8 cellular contexts compared by ENCODE assay signal in genomic region chr12:104456950-104457745, GRCh38. TPM values are rescaled to one million over a fixed set of nuclear protein-coding genes. Genes with fewer than 3 reads are reported as not detected.
A peak's percentile ranks its signal among the peaks of the same experiment; 100 is the strongest.
DNase-seq lines count a peak whose midpoint lies in the region; ATAC-seq and TF ChIP-seq lines count a peak whose summit lies in the region.

No MANE protein-coding gene starts in this region.

- H3K9me3 ChIP-seq in endocrine pancreas (ENCODE audit: control insufficient read depth, low read length) (no peaks in the 10 kb centered on the region), mesenchymal stem cell (ENCODE audit: control insufficient read depth, low read length) (no peaks in the 10 kb centered on the region)

- CTCF ChIA-PET in activated CD4-positive, alpha-beta memory T cell treated with anti-CD3 and anti-CD28 coated beads, Interleukin-2, amount 10 ng/mL, durations not matched to agents 7 days and 5 days (lab: Charles Lee): interaction anchor here (0.6 to 5.0 kb wide), 20 partner anchors 16 to 1155 kb away, joined by 3 to 30 read pairs (median 3); no protein-coding TSS in a partner anchor

- H3K27me3 Mint-ChIP-seq in CD14-positive monocyte (ENCODE audit: low read depth in 3 of 3): peaks cover 0 to 3% (median 2%) of the 10 kb centered on the region in 3 donors
- H3K27me3 Mint-ChIP-seq in activated CD4-positive, alpha-beta memory T cell treated with anti-CD3 and anti-CD28 coated beads, Interleukin-2, amount 10 ng/mL, durations not matched to agents 7 days and 5 days: peaks cover 4% of the 10 kb centered on the region
- no peaks in the 10 kb centered on the region for H3K27me3 Mint-ChIP-seq in stimulated activated memory B cell treated with anti-CD40 and anti-IgM and Interleukin-4, amounts not matched to agents 10 μg/mL and 1 μg/mL and 100 μg/mL, for 72 hours

- peak overlapping the region; percentile 90 to 99 (median 94) for H3K27ac Mint-ChIP-seq in CD14-positive monocyte
- H3K27ac Mint-ChIP-seq in activated CD4-positive, alpha-beta memory T cell treated with anti-CD3 and anti-CD28 coated beads, Interleukin-2, amount 10 ng/mL, durations not matched to agents 7 days and 5 days: peak overlapping the region; percentile 94
- H3K27ac Mint-ChIP-seq in stimulated activated memory B cell treated with anti-CD40 and anti-IgM and Interleukin-4, amounts not matched to agents 10 μg/mL and 1 μg/mL and 100 μg/mL, for 72 hours: peak overlapping the region; percentile 92

- ATAC-seq in GM19043 (IDR thresholded peaks at IDR 0.05; ENCODE audit: low read depth, unreplicated experiment) (peak; percentile 33), HG03280 (IDR thresholded peaks at IDR 0.05; ENCODE audit: unreplicated experiment) (peak; percentile 33)
- peak; percentile 53 for ATAC-seq in stimulated activated memory B cell treated with anti-CD40 and anti-IgM and Interleukin-4, amounts not matched to agents 10 μg/mL and 1 μg/mL and 100 μg/mL, for 72 hours

- no peak overlapping the region for H2BK5ac ChIP-seq in mesenchymal stem cell (ENCODE audit: low read depth, low read length, poor library complexity, severe bottlenecking)

- H3K27me3 ChIP-seq in endocrine pancreas (ENCODE audit: control insufficient read depth, insufficient read depth, low read length) (no peaks in the 10 kb centered on the region), mesenchymal stem cell (ENCODE audit: control insufficient read depth in 1 of 2, insufficient read depth in 1 of 2, low read length in 2 of 2) (peaks cover 0 to 7% of the 10 kb centered on the region in 2 experiments)

- POLR2A ChIA-PET in activated CD4-positive, alpha-beta memory T cell treated with anti-CD3 and anti-CD28 coated beads, Interleukin-2, amount 10 ng/mL, durations not matched to agents 7 days and 5 days (lab: Charles Lee): interaction anchor here (0.7 to 7.3 kb wide), 22 partner anchors 10 to 527 kb away, joined by 3 to 106 read pairs (median 6); partner anchors contain the start of genes HSP90B1 and NFYB

- peak overlapping the region in 1 of 2 experiments; percentile 92 for H3K4ac ChIP-seq in mesenchymal stem cell (ENCODE audit: low read depth in 1 of 2, low read length in 2 of 2)

- H3K4me1 ChIP-seq in endocrine pancreas (ENCODE audit: control insufficient read depth, insufficient read depth, low read length) (no peaks in the 10 kb centered on the region), mesenchymal stem cell (ENCODE audit: control insufficient read depth, insufficient read depth, low read depth, low read length) (peaks cover 17% of the 10 kb centered on the region)

- peak overlapping the region; percentile 54 for H3K9ac ChIP-seq in endocrine pancreas (ENCODE audit: control insufficient read depth, insufficient read depth, low read length)
- H3K9ac ChIP-seq in mesenchymal stem cell (ENCODE audit: low read length): peak overlapping the region; percentile 96

- peak overlapping the region in 1 of 2 experiments; percentile 95 for H3K23ac ChIP-seq in mesenchymal stem cell (ENCODE audit: low read length in 2 of 2)

- peaks cover 0 to 2% (median 0%) of the 10 kb centered on the region in 7 donors for H3K9me3 Mint-ChIP-seq in CD14-positive monocyte
- no peaks in the 10 kb centered on the region for H3K9me3 Mint-ChIP-seq in activated CD4-positive, alpha-beta memory T cell treated with anti-CD3 and anti-CD28 coated beads, Interleukin-2, amount 10 ng/mL, durations not matched to agents 7 days and 5 days
- H3K9me3 Mint-ChIP-seq in stimulated activated memory B cell treated with anti-CD40 and anti-IgM and Interleukin-4, amounts not matched to agents 10 μg/mL and 1 μg/mL and 100 μg/mL, for 72 hours: no peaks in the 10 kb centered on the region

- H4K8ac ChIP-seq in mesenchymal stem cell (ENCODE audit: low read length): peak overlapping the region; percentile 71

- H2BK12ac ChIP-seq in mesenchymal stem cell (ENCODE audit: low read length in 2 of 2): peak overlapping the region in 1 of 2 experiments; percentile 80

- no peak overlapping the region for H3K27ac ChIP-seq in mesenchymal stem cell (ENCODE audit: low read length, poor library complexity, severe bottlenecking)

- peak overlapping the region; percentile 64 for H2BK120ac ChIP-seq in mesenchymal stem cell (ENCODE audit: low read depth, low read length)

- peak overlapping the region; percentile 78 for H4K91ac ChIP-seq in mesenchymal stem cell (ENCODE audit: low read length)

- H3K36me3 ChIP-seq in endocrine pancreas (ENCODE audit: control insufficient read depth, insufficient read depth, low read length): no peaks in the 10 kb centered on the region
- H3K36me3 ChIP-seq in mesenchymal stem cell (ENCODE audit: control insufficient read depth in 1 of 2, insufficient read depth in 2 of 2, low read depth in 1 of 2, low read length in 2 of 2): no peaks in the 10 kb centered on the region

- peak overlapping the region; percentile 95 for H3K4me2 ChIP-seq in mesenchymal stem cell (ENCODE audit: low read length, poor library complexity, severe bottlenecking)

- H3K4me1 Mint-ChIP-seq in CD14-positive monocyte: peaks cover 36% of the 10 kb centered on the region
- H3K4me1 Mint-ChIP-seq in activated CD4-positive, alpha-beta memory T cell treated with anti-CD3 and anti-CD28 coated beads, Interleukin-2, amount 10 ng/mL, durations not matched to agents 7 days and 5 days: peaks cover 33% of the 10 kb centered on the region
- H3K4me1 Mint-ChIP-seq in stimulated activated memory B cell treated with anti-CD40 and anti-IgM and Interleukin-4, amounts not matched to agents 10 μg/mL and 1 μg/mL and 100 μg/mL, for 72 hours: peaks cover 49% of the 10 kb centered on the region

- peak overlapping the region; percentile 86 for H2AFZ ChIP-seq in mesenchymal stem cell (ENCODE audit: low read depth, low read length)

- peak overlapping the region; percentile 40 for H2BK15ac ChIP-seq in mesenchymal stem cell (ENCODE audit: low read depth, poor library complexity, severe bottlenecking)

- no peak overlapping the region for H2AK5ac ChIP-seq in mesenchymal stem cell (ENCODE audit: low read length, severe bottlenecking)

- WGBS in mesenchymal stem cell: 1% methylated on average over 49 of the region's 71 CpGs

- intact Hi-C loops in CD14-positive monocyte (cut with micrococcal nuclease): loop anchor here in 1 of 2 donors (5.0 to 10.0 kb wide), 5 partner anchors 40 to 500 kb away; partner anchors contain the start of gene SLC41A2

- peak; percentile 19 for TF ChIP-seq CTCF in CD14-positive monocyte (IDR thresholded peaks at IDR 0.05)

- H3K36me3 Mint-ChIP-seq in CD14-positive monocyte: peaks cover 3 to 8% of the 10 kb centered on the region in 2 donors
- H3K36me3 Mint-ChIP-seq in activated CD4-positive, alpha-beta memory T cell treated with anti-CD3 and anti-CD28 coated beads, Interleukin-2, amount 10 ng/mL, durations not matched to agents 7 days and 5 days (ENCODE audit: low read depth): peaks cover 36% of the 10 kb centered on the region
- H3K36me3 Mint-ChIP-seq in stimulated activated memory B cell treated with anti-CD40 and anti-IgM and Interleukin-4, amounts not matched to agents 10 μg/mL and 1 μg/mL and 100 μg/mL, for 72 hours: peaks cover 15% of the 10 kb centered on the region

- H3K18ac ChIP-seq in mesenchymal stem cell (ENCODE audit: low read depth in 1 of 2, low read length in 2 of 2): peak overlapping the region; percentile 66 to 90

- H3K4me3 Mint-ChIP-seq in CD14-positive monocyte: peak overlapping the region; percentile 100
- peak overlapping the region; percentile 99 for H3K4me3 Mint-ChIP-seq in activated CD4-positive, alpha-beta memory T cell treated with anti-CD3 and anti-CD28 coated beads, Interleukin-2, amount 10 ng/mL, durations not matched to agents 7 days and 5 days
- peak overlapping the region; percentile 99 for H3K4me3 Mint-ChIP-seq in stimulated activated memory B cell treated with anti-CD40 and anti-IgM and Interleukin-4, amounts not matched to agents 10 μg/mL and 1 μg/mL and 100 μg/mL, for 72 hours

- H3K4me3 ChIP-seq in endocrine pancreas (ENCODE audit: control insufficient read depth, insufficient read depth, low read length) (peak overlapping the region; percentile 54), mesenchymal stem cell (ENCODE audit: insufficient read depth in 1 of 2, low read depth in 1 of 2, low read length in 2 of 2) (peak overlapping the region; percentile 74 to 93)

- DNase-seq in CD14-positive monocyte (ENCODE audit: low spot score): no peak
- DNase-seq in NCI-H526 (lab: John Stamatoyannopoulos, UW): peak; percentile 55 to 82
- peak; percentile 66 for DNase-seq in activated CD4-positive, alpha-beta memory T cell treated with anti-CD3 and anti-CD28 coated beads, Interleukin-2, amount 10 ng/mL, durations not matched to agents 7 days and 5 days
- DNase-seq in mesenchymal stem cell: peak; percentile 81

- H3K79me1 ChIP-seq in mesenchymal stem cell (replicated peaks; ENCODE audit: low read length, poor library complexity, severe bottlenecking): no peaks in the 10 kb centered on the region

- H3K14ac ChIP-seq in mesenchymal stem cell (ENCODE audit: low read length in 2 of 2): peak overlapping the region in 1 of 2 experiments; percentile 93

RNA-seq across cellular contexts. Expression of gene CHST11, which starts 0.4 kb away (rescaled TPM):
- polyA plus RNA-seq in CD14-positive monocyte: 10 to 100 TPM; 44.4 to 48.4 TPM
- 100 to 1,000 TPM; 124 to 125 TPM for total RNA-seq in activated CD4-positive, alpha-beta memory T cell treated with anti-CD3 and anti-CD28 coated beads, Interleukin-2, amount 10 ng/mL, durations not matched to agents 7 days and 5 days
- 17.4 TPM for polyA plus RNA-seq in mesenchymal stem cell (2013, experiment 1 of 2)
- 16.4 TPM for polyA plus RNA-seq in mesenchymal stem cell (2013, experiment 2 of 2)
